Comparison of ENCODE assay signal across 8 cellular contexts in genomic region chr10:68327889-68328786, GRCh38. TPM values are rescaled to one million over a fixed set of nuclear protein-coding genes. Genes with fewer than 3 reads are reported as not detected.
DNase-seq lines count a peak whose midpoint lies in the region; ATAC-seq and TF ChIP-seq lines count a peak whose summit lies in the region.

No MANE protein-coding gene starts in this region.

- TF ChIP-seq CTCF in left ventricle myocardium inferior (IDR thresholded peaks at IDR 0.05; ENCODE audit: borderline replicate concordance) (no peak), left lung (IDR thresholded peaks at IDR 0.05) (no peak), tibial nerve (IDR thresholded peaks at IDR 0.05) (peak in 1 of 5 experiments; percentile 25)

- intact Hi-C loops in left ventricle myocardium inferior (cut with micrococcal nuclease) = no loop called here
- intact Hi-C loops in Right ventricle myocardium superior (cut with DNase I) = loop anchor here (10.0 kb wide), 1 partner anchor 253 kb away; the partner anchor contains the start of gene HERC4
- intact Hi-C loops in left lung (cut with DNase I) = no loop called here

- H3K27ac ChIP-seq in left ventricle myocardium inferior (replicated peaks) = peak overlapping the region; percentile 78
- H3K27ac ChIP-seq in left lung = peak overlapping the region; percentile 85 to 90
- H3K27ac ChIP-seq in tibial nerve = peak overlapping the region; percentile 76 to 100 (median 89)

- peak overlapping the region; percentile 30 for H3K4me3 ChIP-seq in left ventricle myocardium inferior
- peak overlapping the region in 1 of 2 donors; percentile 3 for H3K4me3 ChIP-seq in left lung
- H3K4me3 ChIP-seq in tibial nerve = peak overlapping the region in 2 of 4 donors; percentile 20 to 30

- no peaks in the 10 kb centered on the region for H3K9me3 ChIP-seq in left ventricle myocardium inferior (replicated peaks)
- no peaks in the 10 kb centered on the region for H3K9me3 ChIP-seq in left lung
- no peaks in the 10 kb centered on the region for H3K9me3 ChIP-seq in tibial nerve

- peak in 1 of 2 donors; percentile 28 for TF ChIP-seq POLR2A in tibial nerve (IDR thresholded peaks at IDR 0.05)

- H3K4me1 ChIP-seq in left ventricle myocardium inferior = peaks cover 32% of the 10 kb centered on the region
- peaks cover 8 to 34% of the 10 kb centered on the region in 2 donors for H3K4me1 ChIP-seq in left lung
- peaks cover 0 to 31% (median 7%) of the 10 kb centered on the region in 4 donors for H3K4me1 ChIP-seq in tibial nerve

- no peaks in the 10 kb centered on the region for H3K36me3 ChIP-seq in left ventricle myocardium inferior
- H3K36me3 ChIP-seq in left lung = no peaks in the 10 kb centered on the region
- H3K36me3 ChIP-seq in tibial nerve = no peaks in the 10 kb centered on the region

- WGBS in tibial nerve, 2 donors = 11% methylated on average over 4 of the region's 4 CpGs

- H3K27me3 ChIP-seq in left ventricle myocardium inferior (ENCODE audit: low read depth) (no peaks in the 10 kb centered on the region), left lung (no peaks in the 10 kb centered on the region), tibial nerve (no peaks in the 10 kb centered on the region)

- no peak for DNase-seq in left ventricle myocardium inferior
- DNase-seq in Right ventricle myocardium superior = no peak
- DNase-seq in NCI-H774 (lab: John Stamatoyannopoulos, UW) = peak; percentile 41
- DNase-seq in brain pericyte (ENCODE audit: low read depth, low spot score) = peak; percentile 29
- DNase-seq in left lung = no peak
- peak in 1 of 2 donors; percentile 61 for DNase-seq in tibial nerve (ENCODE audit: low spot score in 2 of 2)
- DNase-seq in stimulated activated naive CD4-positive, alpha-beta T cell treated with Interleukin-2 at 50 U/mL for 16 hours (lab: John Stamatoyannopoulos, UW) = no peak
- no peak for DNase-seq in stimulated activated CD4-positive, alpha-beta T cell treated with anti-CD3 and anti-CD28 coated beads, Interleukin-1b, Interleukin-23, amount 100 ng/mL, for 48 hours

- peak; percentile 76 to 95 for TF ChIP-seq EP300 in tibial nerve (IDR thresholded peaks at IDR 0.05)

- ATAC-seq in Right ventricle myocardium superior (ENCODE audit: poor library complexity) (no peak), left lung (no peak)

RNA-seq across cellular contexts. Expression of gene HNRNPH3, which starts 3.7 kb away (rescaled TPM):
- total RNA-seq in left ventricle myocardium inferior (138 TPM), Right ventricle myocardium superior (122 TPM), left lung (100 to 1,000 TPM in 1 of 2 donors, 10 to 100 TPM in 1; 91.4 to 101 TPM), tibial nerve (10 to 100 TPM; 31.8 to 66.4 (median 60.1) TPM)

RNA-seq across cellular contexts. Expression of gene PBLD, which starts 4.6 kb away (rescaled TPM):
- total RNA-seq in left ventricle myocardium inferior (5.1 TPM), Right ventricle myocardium superior (3.4 TPM), left lung (1 to 10 TPM; 2.1 to 4.1 TPM), tibial nerve (10 to 100 TPM in 1 of 4 donors, 1 to 10 TPM in 3; 4.4 to 10.2 (median 4.8) TPM)

Comparison
In these comparisons a context has a peak if more than half of its experiments do, and no peak if none do; other contexts are left out.
1. DNase-seq: peak in NCI-H774 (single experiment) and brain pericyte (single experiment); none in left ventricle myocardium inferior (single experiment), Right ventricle myocardium superior (single experiment), left lung (0 of 2), stimulated activated naive CD4-positive, alpha-beta T cell treated with Interleukin-2 at 50 U/mL for 16 hours (single experiment) and stimulated activated CD4-positive, alpha-beta T cell treated with anti-CD3 and anti-CD28 coated beads, Interleukin-1b, Interleukin-23, amount 100 ng/mL, for 48 hours (single experiment).
2. Peak in every context shown above with its lines, with median percentiles within 50 percentile points of each other: H3K27ac ChIP-seq.